1 cellular context compared by ENCODE assay signal in the genomic region with DNA sequence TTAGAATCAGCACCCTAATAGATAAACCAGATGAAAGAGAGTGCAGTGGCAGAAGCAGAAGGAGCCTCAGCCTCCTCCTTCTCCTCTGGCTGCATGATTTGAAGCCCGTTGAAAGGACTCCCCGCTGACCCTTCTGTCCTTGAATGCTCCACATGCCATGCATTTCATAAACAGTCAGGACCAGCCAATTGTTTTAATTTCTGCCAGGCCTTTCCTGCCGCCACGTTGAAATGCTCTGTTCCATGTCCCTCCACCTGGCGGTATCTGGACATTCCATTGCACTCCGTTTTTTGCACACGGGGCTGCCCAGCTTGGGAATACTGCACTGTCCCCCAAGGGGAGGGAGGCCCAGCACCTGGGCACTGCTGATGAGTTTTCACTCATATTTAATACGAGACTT.
TF ChIP-seq lines count a peak whose summit lies in the region.

No MANE protein-coding gene starts in this region.

TF ChIP-seq in HepG2, 621 proteins besides CTCF, POLR2A, EP300 and RAD21 (continued from another document):
- TF ChIP-seq, protein P1, sequence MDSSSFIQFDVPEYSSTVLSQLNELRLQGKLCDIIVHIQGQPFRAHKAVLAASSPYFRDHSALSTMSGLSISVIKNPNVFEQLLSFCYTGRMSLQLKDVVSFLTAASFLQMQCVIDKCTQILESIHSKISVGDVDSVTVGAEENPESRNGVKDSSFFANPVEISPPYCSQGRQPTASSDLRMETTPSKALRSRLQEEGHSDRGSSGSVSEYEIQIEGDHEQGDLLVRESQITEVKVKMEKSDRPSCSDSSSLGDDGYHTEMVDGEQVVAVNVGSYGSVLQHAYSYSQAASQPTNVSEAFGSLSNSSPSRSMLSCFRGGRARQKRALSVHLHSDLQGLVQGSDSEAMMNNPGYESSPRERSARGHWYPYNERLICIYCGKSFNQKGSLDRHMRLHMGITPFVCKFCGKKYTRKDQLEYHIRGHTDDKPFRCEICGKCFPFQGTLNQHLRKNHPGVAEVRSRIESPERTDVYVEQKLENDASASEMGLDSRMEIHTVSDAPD (CRISPR knock-in tag; IDR thresholded peaks at IDR 0.05), result no peak
- TF ChIP-seq ZNF274 (CRISPR knock-in tag; IDR thresholded peaks at IDR 0.05), result no peak
- no peak for TF ChIP-seq SOX13 (IDR thresholded peaks at IDR 0.05)
- no peak for TF ChIP-seq SOX13 (CRISPR knock-in tag; conservative IDR thresholded peaks at IDR 0.05 in 1 of 2, IDR thresholded peaks at IDR 0.05 in 1 of 2)
- no peak for TF ChIP-seq ZNF543 (CRISPR knock-in tag; IDR thresholded peaks at IDR 0.05)
- TF ChIP-seq, protein P2, sequence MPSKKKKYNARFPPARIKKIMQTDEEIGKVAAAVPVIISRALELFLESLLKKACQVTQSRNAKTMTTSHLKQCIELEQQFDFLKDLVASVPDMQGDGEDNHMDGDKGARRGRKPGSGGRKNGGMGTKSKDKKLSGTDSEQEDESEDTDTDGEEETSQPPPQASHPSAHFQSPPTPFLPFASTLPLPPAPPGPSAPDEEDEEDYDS (CRISPR knock-in tag; IDR thresholded peaks at IDR 0.05), result no peak
- TF ChIP-seq, protein P3, sequence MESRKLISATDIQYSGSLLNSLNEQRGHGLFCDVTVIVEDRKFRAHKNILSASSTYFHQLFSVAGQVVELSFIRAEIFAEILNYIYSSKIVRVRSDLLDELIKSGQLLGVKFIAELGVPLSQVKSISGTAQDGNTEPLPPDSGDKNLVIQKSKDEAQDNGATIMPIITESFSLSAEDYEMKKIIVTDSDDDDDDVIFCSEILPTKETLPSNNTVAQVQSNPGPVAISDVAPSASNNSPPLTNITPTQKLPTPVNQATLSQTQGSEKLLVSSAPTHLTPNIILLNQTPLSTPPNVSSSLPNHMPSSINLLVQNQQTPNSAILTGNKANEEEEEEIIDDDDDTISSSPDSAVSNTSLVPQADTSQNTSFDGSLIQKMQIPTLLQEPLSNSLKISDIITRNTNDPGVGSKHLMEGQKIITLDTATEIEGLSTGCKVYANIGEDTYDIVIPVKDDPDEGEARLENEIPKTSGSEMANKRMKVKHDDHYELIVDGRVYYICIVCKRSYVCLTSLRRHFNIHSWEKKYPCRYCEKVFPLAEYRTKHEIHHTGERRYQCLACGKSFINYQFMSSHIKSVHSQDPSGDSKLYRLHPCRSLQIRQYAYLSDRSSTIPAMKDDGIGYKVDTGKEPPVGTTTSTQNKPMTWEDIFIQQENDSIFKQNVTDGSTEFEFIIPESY (CRISPR knock-in tag; IDR thresholded peaks at IDR 0.05), result peak; percentile 84; the same call in 1 of the 2 replicates
- no peak for TF ChIP-seq IRF2 (CRISPR knock-in tag; IDR thresholded peaks at IDR 0.05)
- TF ChIP-seq, protein P4, sequence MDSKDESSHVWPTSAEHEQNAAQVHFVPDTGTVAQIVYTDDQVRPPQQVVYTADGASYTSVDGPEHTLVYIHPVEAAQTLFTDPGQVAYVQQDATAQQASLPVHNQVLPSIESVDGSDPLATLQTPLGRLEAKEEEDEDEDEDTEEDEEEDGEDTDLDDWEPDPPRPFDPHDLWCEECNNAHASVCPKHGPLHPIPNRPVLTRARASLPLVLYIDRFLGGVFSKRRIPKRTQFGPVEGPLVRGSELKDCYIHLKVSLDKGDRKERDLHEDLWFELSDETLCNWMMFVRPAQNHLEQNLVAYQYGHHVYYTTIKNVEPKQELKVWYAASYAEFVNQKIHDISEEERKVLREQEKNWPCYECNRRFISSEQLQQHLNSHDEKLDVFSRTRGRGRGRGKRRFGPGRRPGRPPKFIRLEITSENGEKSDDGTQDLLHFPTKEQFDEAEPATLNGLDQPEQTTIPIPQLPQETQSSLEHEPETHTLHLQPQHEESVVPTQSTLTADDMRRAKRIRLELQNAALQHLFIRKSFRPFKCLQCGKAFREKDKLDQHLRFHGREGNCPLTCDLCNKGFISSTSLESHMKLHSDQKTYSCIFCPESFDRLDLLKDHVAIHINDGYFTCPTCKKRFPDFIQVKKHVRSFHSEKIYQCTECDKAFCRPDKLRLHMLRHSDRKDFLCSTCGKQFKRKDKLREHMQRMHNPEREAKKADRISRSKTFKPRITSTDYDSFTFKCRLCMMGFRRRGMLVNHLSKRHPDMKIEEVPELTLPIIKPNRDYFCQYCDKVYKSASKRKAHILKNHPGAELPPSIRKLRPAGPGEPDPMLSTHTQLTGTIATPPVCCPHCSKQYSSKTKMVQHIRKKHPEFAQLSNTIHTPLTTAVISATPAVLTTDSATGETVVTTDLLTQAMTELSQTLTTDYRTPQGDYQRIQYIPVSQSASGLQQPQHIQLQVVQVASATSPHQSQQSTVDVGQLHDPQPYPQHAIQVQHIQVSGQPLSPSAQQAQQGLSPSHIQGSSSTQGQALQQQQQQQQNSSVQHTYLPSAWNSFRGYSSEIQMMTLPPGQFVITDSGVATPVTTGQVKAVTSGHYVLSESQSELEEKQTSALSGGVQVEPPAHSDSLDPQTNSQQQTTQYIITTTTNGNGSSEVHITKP (CRISPR knock-in tag; IDR thresholded peaks at IDR 0.05; ENCODE audit: low read depth), result 0 out of 2 replicates have a peak, but pooled peaks have one; percentile 5
- TF ChIP-seq MYC (CRISPR knock-in tag; IDR thresholded peaks at IDR 0.05; ENCODE audit: borderline replicate concordance), result no peak
- no peak for TF ChIP-seq ADNP (CRISPR knock-in tag; IDR thresholded peaks at IDR 0.05)
- TF ChIP-seq ELF3 (CRISPR knock-in tag; IDR thresholded peaks at IDR 0.05), result no peak
- TF ChIP-seq ZNF20 (CRISPR knock-in tag; IDR thresholded peaks at IDR 0.05), result no peak
- no peak for TF ChIP-seq HCFC1 (IDR thresholded peaks at IDR 0.05; ENCODE audit: low read depth, low read length)
- TF ChIP-seq, protein P5, sequence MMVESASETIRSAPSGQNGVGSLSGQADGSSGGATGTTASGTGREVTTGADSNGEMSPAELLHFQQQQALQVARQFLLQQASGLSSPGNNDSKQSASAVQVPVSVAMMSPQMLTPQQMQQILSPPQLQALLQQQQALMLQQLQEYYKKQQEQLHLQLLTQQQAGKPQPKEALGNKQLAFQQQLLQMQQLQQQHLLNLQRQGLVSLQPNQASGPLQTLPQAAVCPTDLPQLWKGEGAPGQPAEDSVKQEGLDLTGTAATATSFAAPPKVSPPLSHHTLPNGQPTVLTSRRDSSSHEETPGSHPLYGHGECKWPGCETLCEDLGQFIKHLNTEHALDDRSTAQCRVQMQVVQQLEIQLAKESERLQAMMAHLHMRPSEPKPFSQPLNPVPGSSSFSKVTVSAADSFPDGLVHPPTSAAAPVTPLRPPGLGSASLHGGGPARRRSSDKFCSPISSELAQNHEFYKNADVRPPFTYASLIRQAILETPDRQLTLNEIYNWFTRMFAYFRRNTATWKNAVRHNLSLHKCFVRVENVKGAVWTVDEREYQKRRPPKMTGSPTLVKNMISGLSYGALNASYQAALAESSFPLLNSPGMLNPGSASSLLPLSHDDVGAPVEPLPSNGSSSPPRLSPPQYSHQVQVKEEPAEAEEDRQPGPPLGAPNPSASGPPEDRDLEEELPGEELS (CRISPR knock-in tag; IDR thresholded peaks at IDR 0.05), result no peak
- TF ChIP-seq, protein P6, sequence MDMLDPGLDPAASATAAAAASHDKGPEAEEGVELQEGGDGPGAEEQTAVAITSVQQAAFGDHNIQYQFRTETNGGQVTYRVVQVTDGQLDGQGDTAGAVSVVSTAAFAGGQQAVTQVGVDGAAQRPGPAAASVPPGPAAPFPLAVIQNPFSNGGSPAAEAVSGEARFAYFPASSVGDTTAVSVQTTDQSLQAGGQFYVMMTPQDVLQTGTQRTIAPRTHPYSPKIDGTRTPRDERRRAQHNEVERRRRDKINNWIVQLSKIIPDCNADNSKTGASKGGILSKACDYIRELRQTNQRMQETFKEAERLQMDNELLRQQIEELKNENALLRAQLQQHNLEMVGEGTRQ (IDR thresholded peaks at IDR 0.05; ENCODE audit: low read depth, low read length), result no peak
- TF ChIP-seq, protein P6 (CRISPR knock-in tag; IDR thresholded peaks at IDR 0.05; ENCODE audit: borderline replicate concordance), result no peak
